Comparison of ENCODE assay signal across 8 cellular contexts in genomic region chr20:1212607-1213396, GRCh38. TPM values are rescaled to one million over a fixed set of nuclear protein-coding genes. Genes with fewer than 3 reads are reported as not detected.
A peak's percentile ranks its signal among the peaks of the same experiment; 100 is the strongest.
DNase-seq lines count a peak whose midpoint lies in the region; ATAC-seq and TF ChIP-seq lines count a peak whose summit lies in the region.

No MANE protein-coding gene starts in this region.

- peak; percentile 89 for TF ChIP-seq CTCF in AG10803 (conservative IDR thresholded peaks at IDR 0.05; ENCODE audit: low read length)
- TF ChIP-seq CTCF in heart right ventricle (IDR thresholded peaks at IDR 0.05): peak; percentile 42 to 86 (median 81)

- no peaks in the 10 kb centered on the region for H3K9me3 ChIP-seq in adipocyte (ENCODE audit: control insufficient read depth, low read length)
- H3K9me3 ChIP-seq in heart right ventricle: no peaks in the 10 kb centered on the region

- no peak overlapping the region for H3K27ac ChIP-seq in heart right ventricle

- intact Hi-C loops in heart right ventricle (cut with DNase I): loop anchor here in 9 of 10 donors (1.0 to 10.0 kb wide), 11 partner anchors 36 to 408 kb away; partner anchors contain the start of gene PSMF1 (in 1 of the 9)

- H3K4me3 ChIP-seq in AG10803 (ENCODE audit: low read length): no peak overlapping the region
- no peak overlapping the region for H3K4me3 ChIP-seq in adipocyte (ENCODE audit: low read length)
- no peak overlapping the region for H3K4me3 ChIP-seq in heart right ventricle

- no peak overlapping the region for H3K9ac ChIP-seq in adipocyte (ENCODE audit: low read length)

- peak; percentile 79 for ATAC-seq in GM19351 (IDR thresholded peaks at IDR 0.05; ENCODE audit: unreplicated experiment)
- ATAC-seq in heart right ventricle: peak; percentile 73 to 93 (median 84)
- ATAC-seq in GM21619 (IDR thresholded peaks at IDR 0.05; ENCODE audit: unreplicated experiment): no peak

- WGBS in heart right ventricle, 2 donors: 13% methylated on average over 21 of the region's 21 CpGs

- no peaks in the 10 kb centered on the region for H3K36me3 ChIP-seq in adipocyte (ENCODE audit: control insufficient read depth, insufficient read depth, low read length, severe bottlenecking)
- no peaks in the 10 kb centered on the region for H3K36me3 ChIP-seq in heart right ventricle

- H3K27me3 ChIP-seq in adipocyte (replicated peaks; ENCODE audit: control insufficient read depth, insufficient read depth, low read length) (peaks cover 21% of the 10 kb centered on the region), heart right ventricle (peaks cover 0 to 17% (median 4%) of the 10 kb centered on the region in 7 donors)

- peaks cover 7% of the 10 kb centered on the region for H3K4me1 ChIP-seq in adipocyte (ENCODE audit: control insufficient read depth, insufficient read depth, low read length)
- H3K4me1 ChIP-seq in heart right ventricle: peaks cover 0 to 7% (median 0%) of the 10 kb centered on the region in 9 donors

- DNase-seq in AG10803 (ENCODE audit: low read depth) (peak; percentile 65), MV-4-11 (lab: John Stamatoyannopoulos, UW) (peak; percentile 62), SW480 (ENCODE audit: low spot score) (peak; percentile 83), adipocyte (ENCODE audit: low read depth) (peak; percentile 90), heart right ventricle (peak; percentile 55 to 72), pulmonary artery endothelial cell (ENCODE audit: low read depth, low spot score) (peak; percentile 32)

RNA-seq across cellular contexts. Expression of gene C20orf202, which starts 9.5 kb away (rescaled TPM):
- under 1 TPM in 6 of 10 donors, not detected in 4; 0.18 to 0.90 (median 0.38) TPM for total RNA-seq in heart right ventricle
- polyA plus RNA-seq in heart right ventricle: under 1 TPM; 0.23 to 0.80 TPM
- 0.07 TPM in 1 of 2 replicates, not detected in the other for total RNA-seq in pulmonary artery endothelial cell

RNA-seq across cellular contexts. Expression of gene RAD21L1, which starts 13.0 kb away (rescaled TPM):
- not detected for total RNA-seq in heart right ventricle
- not detected for polyA plus RNA-seq in heart right ventricle
- 0.14 and 0.26 TPM in 2 replicates for total RNA-seq in pulmonary artery endothelial cell

RNA-seq across cellular contexts. Expression of gene TMEM74B, which starts 28.0 kb away (rescaled TPM):
- total RNA-seq in heart right ventricle (1 to 10 TPM; 1.5 to 5.1 (median 2.4) TPM), pulmonary artery endothelial cell (0.07 TPM in 1 of 2 replicates, not detected in the other)
- polyA plus RNA-seq in heart right ventricle: 10 to 100 TPM in 1 of 2 donors, 1 to 10 TPM in 1; 1.5 to 17.5 TPM

RNA-seq across cellular contexts. Expression of gene SNPH, which starts 53.3 kb away (rescaled TPM):
- 10 to 100 TPM in 6 of 10 donors, 1 to 10 TPM in 4; 6.0 to 14.3 (median 11.3) TPM for total RNA-seq in heart right ventricle
- 1 to 10 TPM; 1.5 to 4.8 TPM for polyA plus RNA-seq in heart right ventricle
- 6.4 and 14.0 TPM in 2 replicates for total RNA-seq in pulmonary artery endothelial cell

Comparison
In these comparisons a context has a peak if more than half of its experiments do, and no peak if none do; other contexts are left out.
1. DNase-seq: peak in every context shown above with its lines; median percentile 90 in adipocyte; 83 in SW480; 65 in AG10803; 64 in heart right ventricle; 62 in MV-4-11; 32 in pulmonary artery endothelial cell.